In genomic region chr7:99500637-99501009, GRCh38 we compare ENCODE assay signal across 1 cellular context.
TF ChIP-seq lines count a peak whose summit lies in the region.

No MANE protein-coding gene starts in this region.

TF ChIP-seq in HepG2, 621 proteins besides CTCF, POLR2A, EP300 and RAD21 (continues in another document):
- TF ChIP-seq HBP1 (CRISPR knock-in tag; IDR thresholded peaks at IDR 0.05; ENCODE audit: low read depth) (no peak), PHF21A (CRISPR knock-in tag; IDR thresholded peaks at IDR 0.05) (peak; percentile 4; the same call in 1 of the 2 replicates), ZHX1 (CRISPR knock-in tag; IDR thresholded peaks at IDR 0.05; ENCODE audit: low read depth) (no peak), ZNF33B (CRISPR knock-in tag; IDR thresholded peaks at IDR 0.05) (no peak), ZNF574 (CRISPR knock-in tag; IDR thresholded peaks at IDR 0.05) (no peak), ZBTB42 (CRISPR knock-in tag; IDR thresholded peaks at IDR 0.05) (no peak), PATZ1 (CRISPR knock-in tag; IDR thresholded peaks at IDR 0.05) (no peak), ZFAT (CRISPR knock-in tag; conservative IDR thresholded peaks at IDR 0.05) (no peak), MEIS1 (CRISPR knock-in tag; IDR thresholded peaks at IDR 0.05; ENCODE audit: borderline replicate concordance) (0 out of 2 replicates have a peak, but pooled peaks have one; percentile 10), ZNF777 (CRISPR knock-in tag; IDR thresholded peaks at IDR 0.05) (no peak), SP2 (CRISPR knock-in tag; IDR thresholded peaks at IDR 0.05) (no peak), MTA3 (CRISPR knock-in tag; IDR thresholded peaks at IDR 0.05) (no peak), MZF1 (CRISPR knock-in tag; IDR thresholded peaks at IDR 0.05; ENCODE audit: borderline replicate concordance) (no peak), SIX4 (CRISPR knock-in tag; IDR thresholded peaks at IDR 0.05) (no peak), ELF1 (CRISPR knock-in tag; IDR thresholded peaks at IDR 0.05) (no peak), ZNF282 (IDR thresholded peaks at IDR 0.05; ENCODE audit: partially characterized antibody) (no peak), ZNF160 (CRISPR knock-in tag; IDR thresholded peaks at IDR 0.05) (no peak), ZNF333 (CRISPR knock-in tag; IDR thresholded peaks at IDR 0.05; ENCODE audit: borderline replicate concordance) (no peak), SATB2 (CRISPR knock-in tag; IDR thresholded peaks at IDR 0.05) (no peak), FLYWCH1 (CRISPR knock-in tag; IDR thresholded peaks at IDR 0.05) (no peak), HNF1A (IDR thresholded peaks at IDR 0.05; ENCODE audit: low read depth) (no peak), HNF1A (CRISPR knock-in tag; IDR thresholded peaks at IDR 0.05; ENCODE audit: borderline replicate concordance) (no peak), NFYC (CRISPR knock-in tag; IDR thresholded peaks at IDR 0.05) (no peak), JUND (CRISPR knock-in tag; IDR thresholded peaks at IDR 0.05) (no peak), ZMAT3 (CRISPR knock-in tag; conservative IDR thresholded peaks at IDR 0.05) (no peak), ZBTB3 (CRISPR knock-in tag; IDR thresholded peaks at IDR 0.05; ENCODE audit: borderline replicate concordance, low read depth) (no peak), TEAD3 (CRISPR knock-in tag; optimal IDR thresholded peaks at IDR 0.05; ENCODE audit: borderline replicate concordance) (no peak), BATF2 (CRISPR knock-in tag; IDR thresholded peaks at IDR 0.05) (no peak), ZBTB37 (CRISPR knock-in tag; IDR thresholded peaks at IDR 0.05) (no peak), ZNF136 (CRISPR knock-in tag; IDR thresholded peaks at IDR 0.05; ENCODE audit: low read depth) (no peak), ZNF577 (CRISPR knock-in tag; IDR thresholded peaks at IDR 0.05; ENCODE audit: borderline replicate concordance, low read depth) (no peak), RERE (CRISPR knock-in tag; IDR thresholded peaks at IDR 0.05; ENCODE audit: low read depth) (no peak), ZFP36L1 (CRISPR knock-in tag; IDR thresholded peaks at IDR 0.05) (no peak), TEF (CRISPR knock-in tag; IDR thresholded peaks at IDR 0.05) (no peak), ZNF460 (CRISPR knock-in tag; IDR thresholded peaks at IDR 0.05; ENCODE audit: borderline replicate concordance) (peak; percentile 83), ZNF761 (CRISPR knock-in tag; conservative IDR thresholded peaks at IDR 0.05) (0 out of 2 replicates have a peak, but pooled peaks have one; percentile 13), GATAD1 (CRISPR knock-in tag; IDR thresholded peaks at IDR 0.05) (no peak), REL (CRISPR knock-in tag; conservative IDR thresholded peaks at IDR 0.05) (no peak), JUN (CRISPR knock-in tag; IDR thresholded peaks at IDR 0.05) (0 out of 2 replicates have a peak, but pooled peaks have one; percentile 11), ZSCAN25 (CRISPR knock-in tag; IDR thresholded peaks at IDR 0.05) (no peak), ZNF44 (CRISPR knock-in tag; IDR thresholded peaks at IDR 0.05) (no peak), RXRA (CRISPR knock-in tag; IDR thresholded peaks at IDR 0.05) (no peak), KMT2B (CRISPR knock-in tag; IDR thresholded peaks at IDR 0.05) (no peak), ZNF7 (CRISPR knock-in tag; IDR thresholded peaks at IDR 0.05) (no peak)
